In genomic region chr6:20402181-20403079, GRCh38 we compare ENCODE assay signal across 8 cellular contexts. TPM values are rescaled to one million over a fixed set of nuclear protein-coding genes. Genes with fewer than 3 reads are reported as not detected.
DNase-seq lines count a peak whose midpoint lies in the region; ATAC-seq and TF ChIP-seq lines count a peak whose summit lies in the region.

No MANE protein-coding gene starts in this region.

- ATAC-seq in GM19023 (IDR thresholded peaks at IDR 0.05; ENCODE audit: unreplicated experiment) (peak; percentile 2), HG02840 (IDR thresholded peaks at IDR 0.05; ENCODE audit: low FRiP score, unreplicated experiment) (no peak)

- no peak for TF ChIP-seq CTCF in epithelial cell of esophagus (IDR thresholded peaks at IDR 0.05; ENCODE audit: insufficient read depth, low read depth, low read length, missing control alignments)

- DNase-seq in ACHN: peak; percentile 45
- peak; percentile 79 for DNase-seq in NCI-H69 (lab: John Stamatoyannopoulos, UW)
- peak; percentile 10 to 34 (median 22) for DNase-seq in activated CD8-positive, alpha-beta memory T cell treated with anti-CD3 and anti-CD28 coated beads for 48 hours (ENCODE audit: low read depth in 2 of 3, low spot score in 2 of 3)
- peak; percentile 45 for DNase-seq in epithelial cell of esophagus (ENCODE audit: low read depth)
- peak; percentile 21 for DNase-seq in mucosa of gallbladder (ENCODE audit: low spot score)
- DNase-seq in stimulated activated naive CD4-positive, alpha-beta T cell treated with Interleukin-2 at 50 U/mL for 16 hours (lab: John Stamatoyannopoulos, UW): peak; percentile 54

- in situ Hi-C loops in ACHN (cut with HindIII; ENCODE audit: low pct_ligation_motif_present, low pct_unique_long_range_greater_than_20kb, low sequenced_read_pairs): no loop called here

- peak overlapping the region; percentile 72 for H3K4me3 ChIP-seq in epithelial cell of esophagus (ENCODE audit: low read length)

RNA-seq across cellular contexts. Expression of gene E2F3, which starts 0.8 kb away (rescaled TPM):
- 7.7 TPM for total RNA-seq in mucosa of gallbladder

Comparison
In these comparisons a context has a peak if more than half of its experiments do, and no peak if none do; other contexts are left out.
1. DNase-seq: peak in every context shown above with its lines; median percentile 79 in NCI-H69; 54 in stimulated activated naive CD4-positive, alpha-beta T cell treated with Interleukin-2 at 50 U/mL for 16 hours; 45 in ACHN; 45 in epithelial cell of esophagus; 22 in activated CD8-positive, alpha-beta memory T cell treated with anti-CD3 and anti-CD28 coated beads for 48 hours; 21 in mucosa of gallbladder.